1 cellular context compared by ENCODE assay signal in genomic region chr12:18578191-18578590, GRCh38.
TF ChIP-seq lines count a peak whose summit lies in the region.

No MANE protein-coding gene starts in this region.

TF ChIP-seq in HepG2, 621 proteins besides CTCF, POLR2A, EP300 and RAD21 (continued from another document):
- no peak for TF ChIP-seq ZNF281 (CRISPR knock-in tag; IDR thresholded peaks at IDR 0.05; ENCODE audit: borderline replicate concordance)
- TF ChIP-seq ZNF577 (CRISPR knock-in tag; IDR thresholded peaks at IDR 0.05; ENCODE audit: borderline replicate concordance, low read depth) = no peak
- no peak for TF ChIP-seq CBFB (CRISPR knock-in tag; IDR thresholded peaks at IDR 0.05)
TF ChIP-seq in HepG2: peak in this region for 2.
